ENCODE assay signal across 13 cellular contexts in genomic region chr4:174358410-174358809, GRCh38.
DNase-seq lines count a peak whose midpoint lies in the region; ATAC-seq, FAIRE-seq and TF ChIP-seq lines count a peak whose summit lies in the region.
"Had no signal": no experiment of that assay in that cellular context is flagged by ENCODE, and none has a peak within 500 bp of the region (broad histone marks: within the 10 kb centered on the region; RNA-seq: fewer than 3 reads in every experiment).

No MANE protein-coding gene starts in this region.

- H3K27ac ChIP-seq in astrocyte (ENCODE audit: low read depth, low read length) = no peak overlapping the region

- peak overlapping the region; percentile 6 for H3K4me2 ChIP-seq in astrocyte (ENCODE audit: low read length)

- no peak overlapping the region for H3K9ac ChIP-seq in astrocyte (ENCODE audit: low read length)

- intact Hi-C loops in activated CD4-positive, alpha-beta T cell treated with anti-CD3 and anti-CD28 coated beads for 36 hours (cut with DNase I, micrococcal nuclease) = loop anchor here in 1 of 2 experiments (5.0 kb wide), 1 partner anchor 164 kb away; the partner anchor contains the start of gene HPGD
- intact Hi-C loops in sciatic nerve (cut with DNase I) = no loop called here

- POLR2A ChIA-PET in activated CD4-positive, alpha-beta T cell treated with anti-CD3 and anti-CD28 coated beads for 36 hours (lab: Charles Lee) = interaction anchor here (0.7 kb wide), 1 partner anchor 65 kb away, joined by 4 read pairs; no protein-coding TSS in a partner anchor
- POLR2A ChIA-PET in activated CD4-positive, alpha-beta T cell treated with anti-CD3 and anti-CD28 coated beads, Interleukin-2, amount 10 ng/mL, durations not matched to agents 7 days and 5 days (lab: Charles Lee) = interaction anchor here (0.6 to 0.7 kb wide), 2 partner anchors 70 to 1762 kb away, joined by 3 to 4 read pairs; no protein-coding TSS in a partner anchor

- no peak for TF ChIP-seq CTCF in astrocyte (IDR thresholded peaks at IDR 0.05; ENCODE audit: insufficient read depth, low read depth, low read length)
- TF ChIP-seq CTCF in BE2C (IDR thresholded peaks at IDR 0.05; ENCODE audit: low read depth, low read length) = no peak

- no peak for FAIRE-seq in astrocyte (lab: Jason Lieb, UNC)
- FAIRE-seq: A204.1, colon, H1 had no signal

- H3K36me3 Mint-ChIP-seq in activated CD4-positive, alpha-beta T cell treated with anti-CD3 and anti-CD28 coated beads for 36 hours (ENCODE audit: low read depth) = no peaks in the 10 kb centered on the region
- no peaks in the 10 kb centered on the region for H3K36me3 Mint-ChIP-seq in activated CD4-positive, alpha-beta T cell treated with anti-CD3 and anti-CD28 coated beads, Interleukin-2, amount 10 ng/mL, durations not matched to agents 7 days and 5 days (ENCODE audit: low read depth)
- H3K36me3 Mint-ChIP-seq in astrocyte (ENCODE audit: low read depth, unreplicated experiment) = no peaks in the 10 kb centered on the region
- H3K36me3 Mint-ChIP-seq: type B pancreatic cell had no signal

- H3K9me3 ChIP-seq in astrocyte (ENCODE audit: insufficient read depth, low read depth, low read length) (no peaks in the 10 kb centered on the region), BE2C (no peaks in the 10 kb centered on the region)

- no peak overlapping the region for H3K4me3 Mint-ChIP-seq in activated CD4-positive, alpha-beta T cell treated with anti-CD3 and anti-CD28 coated beads for 36 hours
- no peak overlapping the region for H3K4me3 Mint-ChIP-seq in activated CD4-positive, alpha-beta T cell treated with anti-CD3 and anti-CD28 coated beads, Interleukin-2, amount 10 ng/mL, durations not matched to agents 7 days and 5 days
- H3K4me3 Mint-ChIP-seq in astrocyte (ENCODE audit: unreplicated experiment) = no peak overlapping the region
- H3K4me3 Mint-ChIP-seq: type B pancreatic cell had no signal

- H3K79me2 ChIP-seq in astrocyte (ENCODE audit: insufficient read depth, low read length) = no peaks in the 10 kb centered on the region

- peak; percentile 10 for ATAC-seq in activated CD4-positive, alpha-beta T cell treated with anti-CD3 and anti-CD28 coated beads for 36 hours
- ATAC-seq in GM21529 (IDR thresholded peaks at IDR 0.05; ENCODE audit: unreplicated experiment) (peak; percentile 46), HG03097 (IDR thresholded peaks at IDR 0.05; ENCODE audit: low FRiP score, unreplicated experiment) (peak; percentile 45), sciatic nerve (no peak)

- H3K27ac Mint-ChIP-seq in activated CD4-positive, alpha-beta T cell treated with anti-CD3 and anti-CD28 coated beads for 36 hours = no peak overlapping the region
- no peak overlapping the region for H3K27ac Mint-ChIP-seq in activated CD4-positive, alpha-beta T cell treated with anti-CD3 and anti-CD28 coated beads, Interleukin-2, amount 10 ng/mL, durations not matched to agents 7 days and 5 days
- no peak overlapping the region for H3K27ac Mint-ChIP-seq in astrocyte (ENCODE audit: unreplicated experiment)
- H3K27ac Mint-ChIP-seq: type B pancreatic cell had no signal

- H4K20me1 ChIP-seq in astrocyte (ENCODE audit: insufficient read depth, low read length) = no peaks in the 10 kb centered on the region

- H3K4me1 ChIP-seq in astrocyte (ENCODE audit: insufficient read depth, low read length) (no peaks in the 10 kb centered on the region), BE2C (no peaks in the 10 kb centered on the region; the same call in none of the 2 replicates)

- peaks cover 27% of the 10 kb centered on the region for H3K27me3 Mint-ChIP-seq in activated CD4-positive, alpha-beta T cell treated with anti-CD3 and anti-CD28 coated beads for 36 hours
- peaks cover 19% of the 10 kb centered on the region for H3K27me3 Mint-ChIP-seq in activated CD4-positive, alpha-beta T cell treated with anti-CD3 and anti-CD28 coated beads, Interleukin-2, amount 10 ng/mL, durations not matched to agents 7 days and 5 days
- no peaks in the 10 kb centered on the region for H3K27me3 Mint-ChIP-seq in astrocyte (ENCODE audit: low read depth, unreplicated experiment)
- H3K27me3 Mint-ChIP-seq: type B pancreatic cell had no signal

- H3K4me3 ChIP-seq in astrocyte (ENCODE audit: insufficient read depth, low read depth, low read length) = no peak overlapping the region
- no peak overlapping the region for H3K4me3 ChIP-seq in BE2C (ENCODE audit: low read depth, low read length)

- H2AFZ ChIP-seq in astrocyte (ENCODE audit: low read depth, low read length) = no peak overlapping the region

- H3K36me3 ChIP-seq in astrocyte (ENCODE audit: insufficient read depth, low read length) (no peaks in the 10 kb centered on the region), BE2C (peaks cover 33% of the 10 kb centered on the region)

- DNase-seq in activated CD4-positive, alpha-beta T cell treated with anti-CD3 and anti-CD28 coated beads for 36 hours = no peak
- DNase-seq in activated CD4-positive, alpha-beta T cell treated with anti-CD3 and anti-CD28 coated beads, Interleukin-2, amount 10 ng/mL, durations not matched to agents 7 days and 5 days = no peak
- DNase-seq in astrocyte (ENCODE audit: low read depth) = no peak
- no peak for DNase-seq in GF-D8 (lab: John Stamatoyannopoulos, UW)
- DNase-seq in BE2C = no peak
- DNase-seq in sciatic nerve (ENCODE audit: low spot score) = no peak
- DNase-seq: posterior cingulate gyrus had no signal

- H3K27me3 ChIP-seq in astrocyte (ENCODE audit: insufficient read depth, low read length) (no peaks in the 10 kb centered on the region), BE2C (no peaks in the 10 kb centered on the region)

- CTCF ChIA-PET in activated CD4-positive, alpha-beta T cell treated with anti-CD3 and anti-CD28 coated beads for 36 hours (lab: Charles Lee) = interaction anchor here (0.6 to 1.4 kb wide), 2 partner anchors 7 to 627 kb away, joined by 3 read pairs; no protein-coding TSS in a partner anchor
- CTCF ChIA-PET in activated CD4-positive, alpha-beta T cell treated with anti-CD3 and anti-CD28 coated beads, Interleukin-2, amount 10 ng/mL, durations not matched to agents 7 days and 5 days (lab: Charles Lee) = interaction anchor here (0.7 to 1.8 kb wide), 3 partner anchors 10 to 17 kb away, joined by 3 read pairs; no protein-coding TSS in a partner anchor

- H3K4me1 Mint-ChIP-seq in activated CD4-positive, alpha-beta T cell treated with anti-CD3 and anti-CD28 coated beads for 36 hours = peaks cover 10% of the 10 kb centered on the region
- peaks cover 17% of the 10 kb centered on the region for H3K4me1 Mint-ChIP-seq in activated CD4-positive, alpha-beta T cell treated with anti-CD3 and anti-CD28 coated beads, Interleukin-2, amount 10 ng/mL, durations not matched to agents 7 days and 5 days
- peaks cover 11% of the 10 kb centered on the region for H3K4me1 Mint-ChIP-seq in astrocyte (ENCODE audit: low read depth, unreplicated experiment)

- no peaks in the 10 kb centered on the region for H3K9me3 Mint-ChIP-seq in activated CD4-positive, alpha-beta T cell treated with anti-CD3 and anti-CD28 coated beads for 36 hours (ENCODE audit: low read depth)
- no peaks in the 10 kb centered on the region for H3K9me3 Mint-ChIP-seq in activated CD4-positive, alpha-beta T cell treated with anti-CD3 and anti-CD28 coated beads, Interleukin-2, amount 10 ng/mL, durations not matched to agents 7 days and 5 days
- peaks cover 2% of the 10 kb centered on the region for H3K9me3 Mint-ChIP-seq in astrocyte (ENCODE audit: unreplicated experiment)
- H3K9me3 Mint-ChIP-seq: type B pancreatic cell had no signal
